8 cellular contexts compared by ENCODE assay signal in genomic region chr1:215567491-215568286, GRCh38. TPM values are rescaled to one million over a fixed set of nuclear protein-coding genes. Genes with fewer than 3 reads are reported as not detected.
DNase-seq lines count a peak whose midpoint lies in the region; ATAC-seq lines count a peak whose summit lies in the region.

No MANE protein-coding gene starts in this region.

- H3K9ac ChIP-seq in NT2/D1 (ENCODE audit: insufficient read length, low read depth) = peak overlapping the region; percentile 94

- WGBS in urinary bladder = under 1% methylated on average over 63 of the region's 63 CpGs

- DNase-seq in DMS153 treated with DMSO at 0.1 percent for 48 hours (lab: John Stamatoyannopoulos, UW; ENCODE audit: unreplicated experiment) (peak; percentile 90), HS-27A (ENCODE audit: low read depth) (peak; percentile 29), NT2/D1 (ENCODE audit: low read depth, low spot score) (peak; percentile 56), globus pallidus (ENCODE audit: low spot score) (peak; percentile 68), occipital lobe (lab: John Stamatoyannopoulos, UW) (peak; percentile 62)
- peak; percentile 56 for DNase-seq in activated naive CD4-positive, alpha-beta T cell treated with anti-CD3 and anti-CD28 coated beads, Interleukin-2, amount 50 U/mL, for 16 hours

- peak; percentile 64 for ATAC-seq in GM21390 (IDR thresholded peaks at IDR 0.05; ENCODE audit: unreplicated experiment)

- H3K36me3 ChIP-seq in NT2/D1 (ENCODE audit: insufficient read depth, insufficient read length, low read length) (no peaks in the 10 kb centered on the region), urinary bladder (ENCODE audit: insufficient read depth) (no peaks in the 10 kb centered on the region)

- no peaks in the 10 kb centered on the region for H3K9me3 ChIP-seq in NT2/D1 (ENCODE audit: insufficient read depth, low read length)

- H3K4me3 ChIP-seq in NT2/D1 (ENCODE audit: insufficient read length, low read depth) (peak overlapping the region; percentile 80), urinary bladder (ENCODE audit: low read depth, low read length) (peak overlapping the region; percentile 88)

- H3K4me1 ChIP-seq in NT2/D1 (ENCODE audit: insufficient read depth, insufficient read length) (no peaks in the 10 kb centered on the region), urinary bladder (ENCODE audit: insufficient read depth) (no peaks in the 10 kb centered on the region)

- H3K27me3 ChIP-seq in NT2/D1 (ENCODE audit: insufficient read depth, insufficient read length) = no peaks in the 10 kb centered on the region

- H3K27ac ChIP-seq in urinary bladder (ENCODE audit: low read depth) = peak overlapping the region; percentile 97

RNA-seq across cellular contexts. Expression of gene KCTD3, which starts 0.6 kb away (rescaled TPM):
- total RNA-seq in occipital lobe = 69.9 TPM
- total RNA-seq in urinary bladder = 93.6 TPM
- 37.8 TPM for polyA plus RNA-seq in urinary bladder

Comparison
In these comparisons a context has a peak if more than half of its experiments do, and no peak if none do; other contexts are left out.
1. Peak in every context shown above with its lines: DNase-seq, ATAC-seq, H3K4me3 ChIP-seq and H3K27ac ChIP-seq.
2. DNase-seq: peak in every context shown above with its lines; median percentile 90 in DMS153 treated with DMSO at 0.1 percent for 48 hours; 68 in globus pallidus; 62 in occipital lobe; 56 in NT2/D1; 56 in activated naive CD4-positive, alpha-beta T cell treated with anti-CD3 and anti-CD28 coated beads, Interleukin-2, amount 50 U/mL, for 16 hours; 29 in HS-27A.